In genomic region chr2:240893363-240893828, GRCh38 we compare ENCODE assay signal across 11 cellular contexts. TPM values are rescaled to one million over a fixed set of nuclear protein-coding genes. Genes with fewer than 3 reads are reported as not detected.
DNase-seq lines count a peak whose midpoint lies in the region; ATAC-seq and TF ChIP-seq lines count a peak whose summit lies in the region.
"Had no signal": no experiment of that assay in that cellular context is flagged by ENCODE, and none has a peak within 500 bp of the region (broad histone marks: within the 10 kb centered on the region; RNA-seq: fewer than 3 reads in every experiment).

No MANE protein-coding gene starts in this region.

- peaks cover 13% of the 10 kb centered on the region for H3K4me1 Mint-ChIP-seq in Caco-2 (ENCODE audit: low read depth, unreplicated experiment)

- H3K4me3 ChIP-seq in Caco-2 (ENCODE audit: low read depth, low read length) = peak overlapping the region; percentile 61

- peak overlapping the region; percentile 85 for H3K27ac Mint-ChIP-seq in Caco-2 (ENCODE audit: unreplicated experiment)

- peak; percentile 75 to 84 for DNase-seq in Caco-2
- peak; percentile 37 for DNase-seq in HK-2 (ENCODE audit: unreplicated experiment)
- DNase-seq in T47D (ENCODE audit: low read depth in 1 of 2, low spot score in 1 of 2) = peak; percentile 50 to 51
- DNase-seq in omental fat pad (ENCODE audit: low spot score) = no peak
- no peak for DNase-seq in NCI-H2029 (lab: John Stamatoyannopoulos, UW)
- DNase-seq: NCI-H1092 treated with DMSO at 0.1 percent for 48 hours had no signal

- CTCF ChIA-PET in Caco-2 (lab: Charles Lee) = no interaction called here

- H3K9me3 Mint-ChIP-seq in Caco-2 (ENCODE audit: unreplicated experiment) = no peaks in the 10 kb centered on the region

- BruUV-seq in Caco-2 (replicated peaks; lab: Mats Ljungman, UMichigan) = no TSS peak

- in situ Hi-C loops in T47D (cut with HindIII; ENCODE audit: low pct_unique_long_range_greater_than_20kb, low sequenced_read_pairs) = no loop called here

- H3K27me3 Mint-ChIP-seq in Caco-2 (ENCODE audit: insufficient read depth, unreplicated experiment) = no peaks in the 10 kb centered on the region

- no peaks in the 10 kb centered on the region for H3K36me3 ChIP-seq in Caco-2 (ENCODE audit: control insufficient read depth, insufficient read depth, low read length)

- H3K4me1 ChIP-seq in Caco-2 = peaks cover 33% of the 10 kb centered on the region

- TF ChIP-seq CTCF in Caco-2 (IDR thresholded peaks at IDR 0.05; ENCODE audit: insufficient read depth in 1 of 2, low read depth in 1 of 2, low read length in 1 of 2, severe bottlenecking in 1 of 2, unreplicated experiment in 1 of 2) (peak in 1 of 2 experiments; percentile 3), omental fat pad (IDR thresholded peaks at IDR 0.05) (no peak)

- intact Hi-C loops in Caco-2 (cut with micrococcal nuclease; ENCODE audit: unreplicated experiment) = loop anchor here (1.0 to 10.0 kb wide), 3 partner anchors 19 to 91 kb away; no protein-coding TSS in a partner anchor

- H3K4me3 Mint-ChIP-seq in Caco-2 (ENCODE audit: unreplicated experiment) = peak overlapping the region; percentile 81

- no peaks in the 10 kb centered on the region for H3K9me3 ChIP-seq in Caco-2

- POLR2A ChIA-PET in Caco-2 (lab: Charles Lee) = no interaction called here

- H3K27me3 ChIP-seq in Caco-2 (replicated peaks; ENCODE audit: control insufficient read depth, insufficient read depth, low read length) = no peaks in the 10 kb centered on the region

- ATAC-seq in omental fat pad (ENCODE audit: low FRiP score) (peak; percentile 49), HG03520 (IDR thresholded peaks at IDR 0.05; ENCODE audit: unreplicated experiment) (no peak), GM21619 (IDR thresholded peaks at IDR 0.05; ENCODE audit: unreplicated experiment) (no peak), GM18909 (IDR thresholded peaks at IDR 0.05; ENCODE audit: poor library complexity, unreplicated experiment) (no peak)

- H3K36me3 Mint-ChIP-seq in Caco-2 (ENCODE audit: insufficient read depth, unreplicated experiment) = peaks cover 12% of the 10 kb centered on the region

RNA-seq across cellular contexts. Expression of gene MAB21L4, which starts 2.6 kb away (rescaled TPM):
- total RNA-seq in Caco-2 (2022) (53.1 and 69.9 TPM in 2 replicates), omental fat pad (not detected)
- total RNA-seq: fibroblast of lung, osteocyte had no signal

RNA-seq across cellular contexts. Expression of gene CROCC2, which starts 12.7 kb away (rescaled TPM):
- total RNA-seq in Caco-2 (2022) (not detected in 2 replicates), omental fat pad (under 1 TPM in 2 of 4 donors, not detected in 2; 0.06 to 0.12 TPM)
- total RNA-seq: osteocyte had no signal

RNA-seq across cellular contexts. Expression of gene AGXT, which starts 24.8 kb away (rescaled TPM):
- total RNA-seq in Caco-2 (2022) (0.20 and 0.39 TPM in 2 replicates), omental fat pad (1 to 10 TPM in 1 of 4 donors, under 1 TPM in 1, not detected in 2; 0.56 to 1.4 TPM)
- total RNA-seq: fibroblast of lung, osteocyte had no signal

Comparison
In these comparisons a context has a peak if more than half of its experiments do, and no peak if none do; other contexts are left out.
1. DNase-seq: peak in Caco-2 (2 of 2), HK-2 (single experiment) and T47D (2 of 2); none in omental fat pad (single experiment) and NCI-H2029 (single experiment).
2. RNA of gene MAB21L4, which starts 2.6 kb away (total RNA-seq): 53.1 to 69.9 TPM in Caco-2; not detected in omental fat pad; every median in the first group is over 10 times any median in the second.